ENCODE assay signal across 27 cellular contexts in the genomic region with DNA sequence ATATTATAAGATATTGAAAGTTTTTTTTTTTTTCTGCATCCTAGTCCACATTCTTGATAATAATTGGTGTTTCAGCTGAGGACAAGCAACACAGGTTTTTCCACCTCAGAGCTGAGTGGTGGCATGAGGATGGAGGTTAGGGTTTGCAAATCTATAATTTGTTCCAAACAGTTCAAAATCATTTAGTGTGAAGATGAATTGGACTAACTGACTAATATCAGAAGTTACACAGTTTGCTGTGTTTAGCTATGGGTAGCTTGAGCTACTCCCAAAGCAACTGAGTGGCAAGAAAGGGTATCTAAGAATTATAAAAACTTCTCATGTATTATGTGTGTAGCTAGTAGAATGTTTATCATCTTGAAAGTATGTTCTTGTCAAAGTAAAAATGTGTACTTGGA.
"Had no signal": no experiment of that assay in that cellular context is flagged by ENCODE, and none has a peak within 500 bp of the region (broad histone marks: within the 10 kb centered on the region; RNA-seq: fewer than 3 reads in every experiment).

No MANE protein-coding gene starts in this region.

- H3K27me3 Mint-ChIP-seq: naive thymus-derived CD8-positive, alpha-beta T cell; progenitor cell of endocrine pancreas; stimulated activated naive B cell treated with anti-CD40 and anti-IgM and Interleukin-4, amounts not matched to agents 10 μg/mL and 1 μg/mL and 100 μg/mL, for 72 hours had no signal

- H2AFZ ChIP-seq: parathyroid adenoma had no signal

- H3K9me3 Mint-ChIP-seq: naive thymus-derived CD8-positive, alpha-beta T cell; stimulated activated naive B cell treated with anti-CD40 and anti-IgM and Interleukin-4, amounts not matched to agents 10 μg/mL and 1 μg/mL and 100 μg/mL, for 72 hours had no signal

- H3K4me3 Mint-ChIP-seq: naive thymus-derived CD8-positive, alpha-beta T cell; nephron; stimulated activated naive B cell treated with anti-CD40 and anti-IgM and Interleukin-4, amounts not matched to agents 10 μg/mL and 1 μg/mL and 100 μg/mL, for 72 hours had no signal

- DNase-seq: kidney glomerular epithelial cell; left cardiac atrium; left lung; lower lobe of right lung; mammary epithelial cell; mesenchymal stem cell; naive thymus-derived CD8-positive, alpha-beta T cell; nucleus accumbens; right lobe of liver; stimulated activated CD4-positive, alpha-beta T cell treated with anti-CD3 and anti-CD28 coated beads, Interleukin-1b, Interleukin-23, amount 100 ng/mL, for 48 hours; stimulated activated CD4-positive, alpha-beta T cell treated with anti-CD3 and anti-CD28 coated beads, Interleukin-2, amount 100 ng/mL, for 48 hours; stimulated activated CD4-positive, alpha-beta T cell treated with anti-CD3 and anti-CD28 coated beads, Interleukin-4, amount 100 ng/mL, for 4 hours; stimulated activated CD8-positive, alpha-beta memory T cell treated with anti-CD3 and anti-CD28 coated beads, Interleukin-4, amount 100 ng/mL, for 48 hours; stimulated activated naive B cell treated with anti-CD40 and anti-IgM and Interleukin-4, amounts not matched to agents 10 μg/mL and 1 μg/mL and 100 μg/mL, for 72 hours; stimulated activated naive CD8-positive, alpha-beta T cell treated with anti-CD3 and anti-CD28 coated beads, Interleukin-15, Interleukin-2, amounts not matched to agents 100 U/mL and 50 U/mL, for 24 hours; stomach; testis; thyroid gland; transverse colon; upper lobe of left lung had no signal

- H3K4me1 ChIP-seq: left lung, lower lobe of right lung, parathyroid adenoma, right atrium auricular region, right lobe of liver, testis, transverse colon, upper lobe of left lung, vagina had no signal

- H3K27me3 ChIP-seq: left lung, right atrium auricular region, right lobe of liver, stomach, testis, thyroid gland, transverse colon, upper lobe of left lung, vagina had no signal

- FAIRE-seq: keratinocyte had no signal

- H3K4me1 Mint-ChIP-seq: nephron had no signal

- H3K27ac Mint-ChIP-seq: nephron, progenitor cell of endocrine pancreas had no signal

- H3K4me2 ChIP-seq: smooth muscle cell had no signal

- ATAC-seq: left cardiac atrium; left lung; lower lobe of right lung; naive thymus-derived CD8-positive, alpha-beta T cell; right lobe of liver; stimulated activated naive B cell treated with anti-CD40 and anti-IgM and Interleukin-4, amounts not matched to agents 10 μg/mL and 1 μg/mL and 100 μg/mL, for 72 hours; stimulated activated naive CD8-positive, alpha-beta T cell treated with anti-CD3 and anti-CD28 coated beads, Interleukin-15, Interleukin-2, amounts not matched to agents 100 U/mL and 50 U/mL, for 24 hours had no signal

- H3K79me2 ChIP-seq: parathyroid adenoma had no signal

- H3K9ac ChIP-seq: parathyroid adenoma had no signal

- H3K4me3 ChIP-seq: left lung, lower lobe of right lung, right atrium auricular region, right lobe of liver, smooth muscle cell, stomach, testis, thyroid gland, transverse colon, upper lobe of left lung, vagina had no signal

- H3K9me3 ChIP-seq: left lung, lower lobe of right lung, right atrium auricular region, right lobe of liver, stomach, testis, thyroid gland, transverse colon, upper lobe of left lung, vagina had no signal

- H3K27ac ChIP-seq: left lung, lower lobe of right lung, parathyroid adenoma, right atrium auricular region, right lobe of liver, stomach, testis, thyroid gland, transverse colon, upper lobe of left lung, vagina had no signal
